ENCODE assay signal across 8 cellular contexts in the genomic region with DNA sequence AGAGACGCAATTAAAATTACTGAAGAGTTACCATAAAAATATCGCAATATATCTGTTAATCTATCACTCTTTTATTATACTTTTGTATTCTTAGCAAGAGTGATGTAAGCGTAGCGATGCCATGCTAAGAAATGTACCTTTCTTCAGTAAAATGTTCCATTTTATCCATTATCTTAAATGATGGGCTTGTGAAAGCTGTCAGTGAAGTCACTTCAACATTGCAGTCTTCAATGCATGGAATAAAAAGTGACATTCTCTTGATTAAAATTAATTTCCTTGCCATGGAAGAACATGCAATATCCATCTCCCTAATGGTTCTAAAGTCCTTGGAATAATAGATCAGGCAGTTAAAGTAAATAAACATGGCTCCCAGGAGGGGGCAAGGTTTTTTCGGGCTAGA.
"Had no signal": no experiment of that assay in that cellular context is flagged by ENCODE, and none has a peak within 500 bp of the region (broad histone marks: within the 10 kb centered on the region; RNA-seq: fewer than 3 reads in every experiment).

No MANE protein-coding gene starts in this region.

- H3K4me3 ChIP-seq: GM23338 had no signal

- H3K9ac ChIP-seq: KMS-11 had no signal

- H3K27ac ChIP-seq: HL-60, KMS-11 had no signal

- H3K4me2 ChIP-seq: GM23338, KMS-11 had no signal

- ATAC-seq: GM23338, HepG2 had no signal

- DNase-seq: H9, HCEC 1CT, HFFc6, KBM-7 had no signal
